ENCODE assay signal across 8 cellular contexts in the genomic region with DNA sequence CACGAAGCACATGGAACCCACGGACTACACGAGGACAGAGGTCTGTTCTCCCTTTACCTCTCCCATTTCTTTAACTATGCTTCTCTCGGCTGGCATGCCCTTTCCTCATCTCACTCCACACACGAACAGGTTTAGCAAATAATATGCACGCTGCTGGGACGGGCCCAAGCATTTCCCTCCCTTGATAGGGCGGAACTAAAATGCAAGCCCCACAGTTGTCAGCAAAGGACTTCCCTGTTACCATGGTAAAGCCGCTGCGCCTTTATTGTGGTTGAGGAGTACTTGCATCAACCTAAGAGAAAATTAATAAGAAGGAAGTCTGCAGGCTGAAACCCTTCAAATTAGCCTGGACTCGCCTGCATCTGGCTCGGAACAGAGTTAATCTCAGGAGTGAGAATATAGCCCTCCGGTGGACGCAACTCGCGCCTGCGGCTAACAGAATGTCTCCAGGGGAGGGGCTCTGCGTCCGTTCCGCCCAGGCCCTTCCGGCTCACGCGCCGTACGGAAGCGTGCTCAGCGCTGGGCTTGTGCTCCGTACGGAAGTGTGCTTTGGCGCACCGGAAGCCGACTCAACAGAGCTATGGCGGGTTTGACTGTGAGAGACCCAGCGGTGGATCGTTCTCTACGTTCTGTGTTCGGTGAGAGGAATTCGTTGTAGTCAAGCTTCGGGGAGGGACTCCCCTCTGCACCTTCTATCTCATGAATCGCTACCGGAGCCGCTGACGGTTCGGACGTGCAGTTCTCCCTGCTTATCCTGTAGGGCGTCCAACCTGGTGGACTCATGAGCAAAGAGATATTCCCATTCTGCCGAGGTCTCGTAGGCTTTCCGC. TPM values are rescaled to one million over a fixed set of nuclear protein-coding genes. Genes with fewer than 3 reads are reported as not detected.
DNase-seq lines count a peak whose midpoint lies in the region; TF ChIP-seq lines count a peak whose summit lies in the region.

A gene with protein sequence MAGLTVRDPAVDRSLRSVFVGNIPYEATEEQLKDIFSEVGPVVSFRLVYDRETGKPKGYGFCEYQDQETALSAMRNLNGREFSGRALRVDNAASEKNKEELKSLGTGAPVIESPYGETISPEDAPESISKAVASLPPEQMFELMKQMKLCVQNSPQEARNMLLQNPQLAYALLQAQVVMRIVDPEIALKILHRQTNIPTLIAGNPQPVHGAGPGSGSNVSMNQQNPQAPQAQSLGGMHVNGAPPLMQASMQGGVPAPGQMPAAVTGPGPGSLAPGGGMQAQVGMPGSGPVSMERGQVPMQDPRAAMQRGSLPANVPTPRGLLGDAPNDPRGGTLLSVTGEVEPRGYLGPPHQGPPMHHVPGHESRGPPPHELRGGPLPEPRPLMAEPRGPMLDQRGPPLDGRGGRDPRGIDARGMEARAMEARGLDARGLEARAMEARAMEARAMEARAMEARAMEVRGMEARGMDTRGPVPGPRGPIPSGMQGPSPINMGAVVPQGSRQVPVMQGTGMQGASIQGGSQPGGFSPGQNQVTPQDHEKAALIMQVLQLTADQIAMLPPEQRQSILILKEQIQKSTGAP (plus strand): TSS at position 555 of the 830 bp plus-strand sequence. CDS start 26 bp downstream, at position 581.

- peaks cover 4% of the 10 kb centered on the region; the same call in 1 of the 2 replicates for H3K4me1 ChIP-seq in MM.1S (ENCODE audit: low read length)
- peaks cover 0 to 3% of the 10 kb centered on the region in 2 donors for H3K4me1 ChIP-seq in neuronal stem cell (ENCODE audit: control insufficient read depth in 2 of 2, insufficient read depth in 1 of 2, low read depth in 1 of 2, low read length in 2 of 2)
- peaks cover 0 to 11% (median 5%) of the 10 kb centered on the region in 5 donors for H3K4me1 ChIP-seq in subcutaneous abdominal adipose tissue (ENCODE audit: control insufficient read depth in 5 of 5, insufficient read depth in 5 of 5, low read length in 5 of 5)

- H2BK120ac ChIP-seq in neuronal stem cell (ENCODE audit: low read depth, low read length) = no peak within 1 kb of the TSS

- no peak within 1 kb of the TSS for H4K8ac ChIP-seq in neuronal stem cell (ENCODE audit: low read depth, low read length)

- no peaks in the 10 kb centered on the region for H3K27me3 ChIP-seq in MM.1S (replicated peaks; ENCODE audit: insufficient read depth, low read length)
- H3K27me3 ChIP-seq in neuronal stem cell (ENCODE audit: control insufficient read depth in 3 of 3, insufficient read depth in 3 of 3, low read depth in 1 of 3, low read length in 3 of 3) = peaks cover 0 to 9% (median 0%) of the 10 kb centered on the region in 3 experiments
- H3K27me3 ChIP-seq in subcutaneous abdominal adipose tissue (ENCODE audit: control insufficient read depth in 5 of 5, insufficient read depth in 4 of 5, low read length in 5 of 5) = peaks cover 0 to 16% (median 8%) of the 10 kb centered on the region in 5 donors

- peak within 1 kb of the TSS; percentile 87 for H3K4me3 ChIP-seq in MM.1S (ENCODE audit: low read length)
- H3K4me3 ChIP-seq in neuronal stem cell (ENCODE audit: low read length in 2 of 2) = peak within 1 kb of the TSS; percentile 80 to 88
- peak within 1 kb of the TSS; percentile 77 to 94 (median 86) for H3K4me3 ChIP-seq in subcutaneous abdominal adipose tissue (ENCODE audit: low read depth in 1 of 5, low read length in 5 of 5)

- H2AFZ ChIP-seq in MM.1S (ENCODE audit: low read length) (peak within 1 kb of the TSS; percentile 85), neuronal stem cell (ENCODE audit: low read length) (peak within 1 kb of the TSS; percentile 88)

- H3K23ac ChIP-seq in neuronal stem cell (ENCODE audit: low read depth, low read length, poor library complexity) = no peak within 1 kb of the TSS

- no peak within 1 kb of the TSS for H4K91ac ChIP-seq in neuronal stem cell (ENCODE audit: low read depth, low read length, poor library complexity)

- H4K20me1 ChIP-seq in MM.1S (ENCODE audit: insufficient read depth, low read length) = no peaks in the 10 kb centered on the region

- TF ChIP-seq CTCF in MM.1S (IDR thresholded peaks at IDR 0.05; ENCODE audit: low read length) = peak; percentile 12; the same call in 1 of the 2 replicates

- H3K18ac ChIP-seq in neuronal stem cell (ENCODE audit: low read length) = no peak within 1 kb of the TSS

- no peak within 1 kb of the TSS for H3K4ac ChIP-seq in neuronal stem cell (ENCODE audit: low read length)

- H3K9me2 ChIP-seq in MM.1S (replicated peaks; ENCODE audit: insufficient read depth, low read length) = no peaks in the 10 kb centered on the region

- H3K79me1 ChIP-seq in neuronal stem cell (ENCODE audit: low read depth, low read length) = no peaks in the 10 kb centered on the region

- H3K4me2 ChIP-seq in MM.1S (ENCODE audit: low read depth, low read length) (peak within 1 kb of the TSS; percentile 73), neuronal stem cell (ENCODE audit: insufficient read depth, low read length, poor library complexity, severe bottlenecking) (peak within 1 kb of the TSS; percentile 60)

- H3K36me3 ChIP-seq in MM.1S (replicated peaks; ENCODE audit: insufficient read depth, low read length) (no peaks in the 10 kb centered on the region), neuronal stem cell (replicated peaks in 1 of 2; ENCODE audit: control insufficient read depth in 2 of 2, insufficient read depth in 2 of 2, low read length in 2 of 2) (peaks cover 5 to 30% of the 10 kb centered on the region in 2 donors), subcutaneous abdominal adipose tissue (ENCODE audit: control insufficient read depth in 5 of 5, insufficient read depth in 5 of 5, low read length in 5 of 5) (peaks cover 10 to 22% (median 14%) of the 10 kb centered on the region in 5 donors)

- H2BK12ac ChIP-seq in neuronal stem cell (ENCODE audit: low read length) = no peak within 1 kb of the TSS

- no peak within 1 kb of the TSS for H2AK5ac ChIP-seq in neuronal stem cell (ENCODE audit: low read depth, low read length)

- no peak within 1 kb of the TSS for H2BK5ac ChIP-seq in neuronal stem cell (ENCODE audit: low read length)

- H2BK15ac ChIP-seq in neuronal stem cell (ENCODE audit: low read length) = no peak within 1 kb of the TSS

- no peaks in the 10 kb centered on the region for H3K9me3 ChIP-seq in MM.1S (replicated peaks; ENCODE audit: insufficient read depth, low read length)
- no peaks in the 10 kb centered on the region for H3K9me3 ChIP-seq in neuronal stem cell (replicated peaks in 1 of 2; ENCODE audit: control insufficient read depth in 2 of 2, insufficient read depth in 1 of 2, low read depth in 1 of 2, low read length in 2 of 2)
- H3K9me3 ChIP-seq in subcutaneous abdominal adipose tissue (ENCODE audit: control insufficient read depth in 5 of 5, low read length in 5 of 5) = peaks cover 0 to 3% (median 0%) of the 10 kb centered on the region in 5 donors

- H3F3A ChIP-seq in MM.1S (ENCODE audit: insufficient read depth, low read length) = peaks cover 3% of the 10 kb centered on the region; the same call in 1 of the 2 replicates

- H3K27ac ChIP-seq in MM.1S (ENCODE audit: low read length) (peak within 1 kb of the TSS; percentile 67; the same call in 1 of the 2 replicates), neuronal stem cell (replicated peaks; ENCODE audit: low read length) (no peak within 1 kb of the TSS), subcutaneous abdominal adipose tissue (ENCODE audit: low read depth, low read length) (peak within 1 kb of the TSS; percentile 34)

- WGBS in neuronal stem cell (ENCODE audit: extremely low coverage in 2 of 2, insufficient read length in 2 of 2, insufficient replicate concordance in 1 of 2), 2 donors = no CpG with 5 or more reads among the region's 49 CpGs

- no peak within 1 kb of the TSS for H3K14ac ChIP-seq in neuronal stem cell (ENCODE audit: low read length)

- peaks cover 13% of the 10 kb centered on the region for H3K79me2 ChIP-seq in MM.1S (ENCODE audit: low read length)

- H3K9ac ChIP-seq in MM.1S (ENCODE audit: low read length) = peak within 1 kb of the TSS; percentile 52; the same call in 1 of the 2 replicates
- H3K9ac ChIP-seq in neuronal stem cell (ENCODE audit: low read depth, low read length, poor library complexity) = peak within 1 kb of the TSS; percentile 70
- H3K9ac ChIP-seq in subcutaneous abdominal adipose tissue (ENCODE audit: low read length in 5 of 5) = peak within 1 kb of the TSS; percentile 31 to 64 (median 49)

- DNase-seq in GF-D8 (lab: John Stamatoyannopoulos, UW) (peak; percentile 67), HCEC 1CT (peak; percentile 75), MM.1S (peak; percentile 86), SIG-M5 treated with dmso at 0.1 percent for 504 hours (lab: John Stamatoyannopoulos, UW; ENCODE audit: unreplicated experiment) (peak; percentile 78), activated gamma-delta T cell treated with Interleukin-2 at 50 U/mL for 16 hours (peak; percentile 73), foreskin melanocyte (peak; percentile 79), neuronal stem cell (ENCODE audit: low spot score) (peak; percentile 51)

RNA-seq across cellular contexts. Expression of the gene that starts here (rescaled TPM):
- polyA plus RNA-seq in neuronal stem cell (2013, experiment 1 of 2) = 14.1 TPM
- polyA plus RNA-seq in neuronal stem cell (2013, experiment 2 of 2) = 14.0 TPM
